ENCODE assay signal across 13 cellular contexts in the genomic region with DNA sequence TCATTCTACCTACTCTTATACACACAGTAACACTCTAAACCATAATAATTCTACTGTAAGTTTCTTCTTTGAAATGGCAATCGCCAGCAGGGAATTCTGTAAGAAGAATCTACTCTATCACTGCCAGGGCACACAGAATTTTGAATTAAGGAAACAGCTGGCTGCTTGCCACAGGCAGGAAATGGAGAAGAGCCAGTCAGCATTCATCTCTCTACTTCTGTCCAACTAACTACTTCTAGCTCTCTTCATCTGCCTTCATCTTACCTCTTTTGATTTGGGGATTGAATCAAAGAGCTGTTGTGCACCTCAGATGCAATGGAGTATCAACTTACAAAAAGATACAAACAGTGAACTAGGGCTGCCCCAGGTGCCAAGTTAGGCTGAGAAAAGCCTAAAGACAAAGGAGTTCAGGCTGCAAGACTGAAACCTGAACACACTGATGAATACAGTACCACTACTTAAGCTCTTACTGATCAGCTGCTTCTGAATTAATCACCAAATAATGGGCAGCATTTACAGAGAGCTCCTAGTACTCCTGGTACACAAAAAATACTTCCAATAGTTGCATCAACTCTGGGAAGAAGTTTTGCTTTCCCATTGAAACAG.
DNase-seq lines count a peak whose midpoint lies in the region; ATAC-seq and TF ChIP-seq lines count a peak whose summit lies in the region.
"Had no signal": no experiment of that assay in that cellular context is flagged by ENCODE, and none has a peak within 500 bp of the region (broad histone marks: within the 10 kb centered on the region; RNA-seq: fewer than 3 reads in every experiment).

No MANE protein-coding gene starts in this region.

- H3K9me3 Mint-ChIP-seq in glutamatergic neuron (ENCODE audit: unreplicated experiment): no peaks in the 10 kb centered on the region

- no peak for ATAC-seq in HG03159 (IDR thresholded peaks at IDR 0.05; ENCODE audit: unreplicated experiment)
- ATAC-seq: stimulated activated effector memory CD8-positive, alpha-beta T cell treated with anti-CD3 and anti-CD28 coated beads, Interleukin-12 subunit alpha, Interleukin-12 subunit beta, amount 100 ng/mL, for 72 hours had no signal

- no peak overlapping the region for H3K4me3 ChIP-seq in adipocyte (ENCODE audit: low read length)
- H3K4me3 ChIP-seq: psoas muscle, vagina had no signal

- no peaks in the 10 kb centered on the region for H3K27me3 ChIP-seq in adipocyte (replicated peaks; ENCODE audit: control insufficient read depth, insufficient read depth, low read length)
- H3K27me3 ChIP-seq: vagina had no signal

- H3K27ac Mint-ChIP-seq in glutamatergic neuron (ENCODE audit: unreplicated experiment): no peak overlapping the region
- H3K27ac Mint-ChIP-seq: stimulated activated effector memory CD8-positive, alpha-beta T cell treated with anti-CD3 and anti-CD28 coated beads, Interleukin-12 subunit alpha, Interleukin-12 subunit beta, amount 100 ng/mL, for 72 hours had no signal

- no peaks in the 10 kb centered on the region for H3K9me3 ChIP-seq in adipocyte (ENCODE audit: control insufficient read depth, low read length)
- H3K9me3 ChIP-seq: psoas muscle, vagina had no signal

- no peak for TF ChIP-seq CTCF in glutamatergic neuron (IDR thresholded peaks at IDR 0.05; ENCODE audit: partially characterized antibody, unreplicated experiment)

- no peaks in the 10 kb centered on the region for H3K36me3 Mint-ChIP-seq in glutamatergic neuron (ENCODE audit: unreplicated experiment)
- H3K36me3 Mint-ChIP-seq: stimulated activated effector memory CD8-positive, alpha-beta T cell treated with anti-CD3 and anti-CD28 coated beads, Interleukin-12 subunit alpha, Interleukin-12 subunit beta, amount 100 ng/mL, for 72 hours had no signal

- H3K9ac ChIP-seq in adipocyte (ENCODE audit: low read length): no peak overlapping the region
- H3K9ac ChIP-seq: KMS-11 had no signal

- peaks cover 3% of the 10 kb centered on the region for H3K27me3 Mint-ChIP-seq in glutamatergic neuron (ENCODE audit: unreplicated experiment)

- no peak overlapping the region for H3K4me3 Mint-ChIP-seq in glutamatergic neuron (ENCODE audit: unreplicated experiment)
- H3K4me3 Mint-ChIP-seq: stimulated activated effector memory CD8-positive, alpha-beta T cell treated with anti-CD3 and anti-CD28 coated beads, Interleukin-12 subunit alpha, Interleukin-12 subunit beta, amount 100 ng/mL, for 72 hours had no signal

- H3K36me3 ChIP-seq in adipocyte (ENCODE audit: control insufficient read depth, insufficient read depth, low read length, severe bottlenecking): no peaks in the 10 kb centered on the region
- H3K36me3 ChIP-seq: vagina had no signal

- DNase-seq in DMS153 (lab: John Stamatoyannopoulos, UW) (peak; percentile 24), NCI-H128 (lab: John Stamatoyannopoulos, UW; ENCODE audit: unreplicated experiment) (peak; percentile 51), adipocyte (ENCODE audit: low read depth) (peak; percentile 12), iris pigment epithelial cell (ENCODE audit: low read depth) (peak; percentile 6), glutamatergic neuron (no peak), T-helper 2 cell (no peak)
- DNase-seq in activated CD4-positive, alpha-beta T cell treated with anti-CD3 and anti-CD28 coated beads, Interleukin-2, amount 50 U/mL, for 4 hours: no peak
- DNase-seq: DMS53, psoas muscle had no signal

- peaks cover 2% of the 10 kb centered on the region for H3K4me1 Mint-ChIP-seq in glutamatergic neuron (ENCODE audit: low read depth, unreplicated experiment)
- H3K4me1 Mint-ChIP-seq: stimulated activated effector memory CD8-positive, alpha-beta T cell treated with anti-CD3 and anti-CD28 coated beads, Interleukin-12 subunit alpha, Interleukin-12 subunit beta, amount 100 ng/mL, for 72 hours had no signal

- H3K4me1 ChIP-seq in adipocyte (ENCODE audit: control insufficient read depth, insufficient read depth, low read length): no peaks in the 10 kb centered on the region

Comparison
In these comparisons a context has a peak if more than half of its experiments do, and no peak if none do; other contexts are left out.
1. DNase-seq: peak in DMS153 (single experiment), NCI-H128 (single experiment), adipocyte (single experiment) and iris pigment epithelial cell (single experiment); none in glutamatergic neuron (single experiment), T-helper 2 cell (0 of 5) and activated CD4-positive, alpha-beta T cell treated with anti-CD3 and anti-CD28 coated beads, Interleukin-2, amount 50 U/mL, for 4 hours (0 of 2).